3 cellular contexts compared by ENCODE assay signal in genomic region chr7:21407806-21408480, GRCh38.
A peak's percentile ranks its signal among the peaks of the same experiment; 100 is the strongest.
TF ChIP-seq lines count a peak whose summit lies in the region.

No MANE protein-coding gene starts in this region.

TF ChIP-seq in liver, 16 proteins besides CTCF, POLR2A, EP300 and RAD21:
- TF ChIP-seq HNF4G (IDR thresholded peaks at IDR 0.05) (no peak), SP1 (IDR thresholded peaks at IDR 0.05) (no peak), TAF1 (conservative IDR thresholded peaks at IDR 0.05) (no peak), HNF4A (conservative IDR thresholded peaks at IDR 0.05) (peak; percentile 15 to 17), YY1 (IDR thresholded peaks at IDR 0.05) (no peak), ATF3 (IDR thresholded peaks at IDR 0.05) (no peak)

TF ChIP-seq in HepG2, 621 proteins besides CTCF, POLR2A, EP300 and RAD21:
- TF ChIP-seq CREB1 (IDR thresholded peaks at IDR 0.05): no peak
- no peak for TF ChIP-seq CREB1 (CRISPR knock-in tag; IDR thresholded peaks at IDR 0.05)
- TF ChIP-seq RNF219 (CRISPR knock-in tag; IDR thresholded peaks at IDR 0.05): no peak
- TF ChIP-seq ETV5 (CRISPR knock-in tag; IDR thresholded peaks at IDR 0.05; ENCODE audit: borderline replicate concordance): no peak

TF ChIP-seq in GM12878, 131 proteins besides CTCF, POLR2A, EP300 and RAD21:
- no peak for TF ChIP-seq NR2C1 (IDR thresholded peaks at IDR 0.05)
- no peak for TF ChIP-seq JUND (IDR thresholded peaks at IDR 0.05; ENCODE audit: low read depth, low read length)
- no peak for TF ChIP-seq CHD4 (IDR thresholded peaks at IDR 0.05)
- no peak for TF ChIP-seq ZNF24 (IDR thresholded peaks at IDR 0.05)
- TF ChIP-seq ZBTB33 (IDR thresholded peaks at IDR 0.05): no peak
- no peak for TF ChIP-seq CHD2 (IDR thresholded peaks at IDR 0.05; ENCODE audit: borderline replicate concordance, low read depth, low read length)
- TF ChIP-seq E4F1 (IDR thresholded peaks at IDR 0.05; ENCODE audit: borderline replicate concordance, partially characterized antibody): no peak
- TF ChIP-seq SREBF2 (IDR thresholded peaks at IDR 0.05; ENCODE audit: low read length): no peak
- TF ChIP-seq PBX3 (IDR thresholded peaks at IDR 0.05; ENCODE audit: insufficient replicate concordance, low read depth, low read length): no peak
